In genomic region chr13:41193919-41194824, GRCh38 we compare ENCODE assay signal across 8 cellular contexts. TPM values are rescaled to one million over a fixed set of nuclear protein-coding genes. Genes with fewer than 3 reads are reported as not detected.
DNase-seq lines count a peak whose midpoint lies in the region; ATAC-seq, FAIRE-seq and TF ChIP-seq lines count a peak whose summit lies in the region.

Gene KBTBD7 (minus strand): TSS chr13:41194569. CDS start chr13:41194257, 312 bp downstream.

- no peak for FAIRE-seq in urothelium cell line (lab: Jason Lieb, UNC)

- H3K27me3 Mint-ChIP-seq in T-helper 2 cell treated with Interferon-gamma antibody and Interleukin-4, amounts not matched to agents 5 μg/mL and 100 μg/mL, for 36 hours (ENCODE audit: low read depth), result no peaks in the 10 kb centered on the region

- ATAC-seq in GM18508 (IDR thresholded peaks at IDR 0.05; ENCODE audit: insufficient read depth, unreplicated experiment) (peak; percentile 87), HG02981 (IDR thresholded peaks at IDR 0.05; ENCODE audit: unreplicated experiment) (peak; percentile 95), right cardiac atrium (peak; percentile 99 to 100), psoas muscle (peak; percentile 97 to 99 (median 98))

- H3K27ac Mint-ChIP-seq in T-helper 2 cell treated with Interferon-gamma antibody and Interleukin-4, amounts not matched to agents 5 μg/mL and 100 μg/mL, for 36 hours, result peak within 1 kb of the TSS; percentile 90

- intact Hi-C loops in ascending aorta (cut with DNase I) (loop anchor here (1.0 to 10.0 kb wide), 4 partner anchors 62 to 419 kb away; partner anchors contain the start of genes KBTBD6 and MRPS31), right cardiac atrium (cut with DNase I) (loop anchor here (5.0 to 10.0 kb wide), 2 partner anchors 59 to 62 kb away; partner anchors contain the start of gene KBTBD6 (in 4 of the 4)), psoas muscle (cut with DNase I) (loop anchor here (1.0 to 5.0 kb wide), 3 partner anchors 61 to 132 kb away; partner anchors contain the start of genes NAA16 (in 1 of the 2) and WBP4 (in 1 of the 2))

- peaks cover 32% of the 10 kb centered on the region for H3K36me3 Mint-ChIP-seq in T-helper 2 cell treated with Interferon-gamma antibody and Interleukin-4, amounts not matched to agents 5 μg/mL and 100 μg/mL, for 36 hours (ENCODE audit: low read depth)

- DNase-seq in NCI-H2029 (lab: John Stamatoyannopoulos, UW), result peak; percentile 61
- DNase-seq in T-helper 2 cell treated with Interferon-gamma antibody and Interleukin-4, amounts not matched to agents 5 μg/mL and 100 μg/mL, for 36 hours (ENCODE audit: low spot score), result peak; percentile 96
- DNase-seq in ascending aorta (ENCODE audit: low spot score in 2 of 2), result peak; percentile 76 to 97
- DNase-seq in right cardiac atrium, result peak; percentile 97
- DNase-seq in psoas muscle, result peak; percentile 98
- peak; percentile 87 for DNase-seq in urothelium cell line (ENCODE audit: low spot score)

- no peaks in the 10 kb centered on the region for H3K36me3 ChIP-seq in ascending aorta
- peaks cover 0 to 4% of the 10 kb centered on the region in 2 donors for H3K36me3 ChIP-seq in psoas muscle (ENCODE audit: insufficient read depth in 1 of 2, low read depth in 1 of 2)

- peak within 1 kb of the TSS; percentile 94 for H3K4me3 Mint-ChIP-seq in T-helper 2 cell treated with Interferon-gamma antibody and Interleukin-4, amounts not matched to agents 5 μg/mL and 100 μg/mL, for 36 hours

- no peaks in the 10 kb centered on the region for H3K9me3 ChIP-seq in ascending aorta
- H3K9me3 ChIP-seq in right cardiac atrium (ENCODE audit: control insufficient read depth, low read length), result no peaks in the 10 kb centered on the region
- no peaks in the 10 kb centered on the region for H3K9me3 ChIP-seq in psoas muscle

- H3K9me3 Mint-ChIP-seq in T-helper 2 cell treated with Interferon-gamma antibody and Interleukin-4, amounts not matched to agents 5 μg/mL and 100 μg/mL, for 36 hours, result no peaks in the 10 kb centered on the region

- H3K27ac ChIP-seq in ascending aorta, result peak within 1 kb of the TSS; percentile 78 to 86
- peak within 1 kb of the TSS; percentile 87 for H3K27ac ChIP-seq in right cardiac atrium (ENCODE audit: low read length)
- H3K27ac ChIP-seq in psoas muscle, result peak within 1 kb of the TSS; percentile 87

- peaks cover 33% of the 10 kb centered on the region for H3K4me1 Mint-ChIP-seq in T-helper 2 cell treated with Interferon-gamma antibody and Interleukin-4, amounts not matched to agents 5 μg/mL and 100 μg/mL, for 36 hours (ENCODE audit: low read depth)

- H3K4me1 ChIP-seq in ascending aorta (peaks cover 0 to 8% of the 10 kb centered on the region in 2 donors), right cardiac atrium (ENCODE audit: control insufficient read depth, insufficient read depth, low read length) (peaks cover 10% of the 10 kb centered on the region), psoas muscle (peaks cover 19% of the 10 kb centered on the region)

- H3K4me3 ChIP-seq in ascending aorta, result peak within 1 kb of the TSS; percentile 70 to 94
- H3K4me3 ChIP-seq in right cardiac atrium (ENCODE audit: low read length), result peak within 1 kb of the TSS; percentile 66
- H3K4me3 ChIP-seq in psoas muscle, result peak within 1 kb of the TSS; percentile 93

- WGBS in right cardiac atrium, result 8% methylated on average over 66 of the region's 66 CpGs
- WGBS in psoas muscle, 3 donors, result 1 to 5% (median 3%) methylated on average over 65 to 66 of the region's 66 CpGs

- TF ChIP-seq CTCF in ascending aorta (IDR thresholded peaks at IDR 0.05) (peak in 2 of 3 experiments; percentile 5 to 11), psoas muscle (IDR thresholded peaks at IDR 0.05) (no peak)

- H3K27me3 ChIP-seq in ascending aorta (no peaks in the 10 kb centered on the region), right cardiac atrium (ENCODE audit: control insufficient read depth, insufficient read depth) (no peaks in the 10 kb centered on the region), psoas muscle (ENCODE audit: insufficient read depth in 3 of 3, low read length in 2 of 3) (no peaks in the 10 kb centered on the region)

RNA-seq across cellular contexts. Expression of gene KBTBD7, which starts in this region (rescaled TPM):
- total RNA-seq in ascending aorta, result 2.1 TPM
- 1 to 10 TPM; 5.6 to 9.5 (median 8.9) TPM for total RNA-seq in right cardiac atrium
- polyA plus RNA-seq in right cardiac atrium, result 3.6 TPM
- total RNA-seq in psoas muscle, result 1 to 10 TPM; 2.1 to 5.3 (median 3.8) TPM
- polyA plus RNA-seq in psoas muscle, result 1 to 10 TPM; 1.1 to 5.9 (median 1.3) TPM

Comparison
In these comparisons a context has a peak if more than half of its experiments do, and no peak if none do; other contexts are left out.
1. Peak in every context shown above with its lines: DNase-seq, ATAC-seq, H3K4me3 ChIP-seq and H3K27ac ChIP-seq.